Comparison of ENCODE assay signal across 1 cellular context in the genomic region with DNA sequence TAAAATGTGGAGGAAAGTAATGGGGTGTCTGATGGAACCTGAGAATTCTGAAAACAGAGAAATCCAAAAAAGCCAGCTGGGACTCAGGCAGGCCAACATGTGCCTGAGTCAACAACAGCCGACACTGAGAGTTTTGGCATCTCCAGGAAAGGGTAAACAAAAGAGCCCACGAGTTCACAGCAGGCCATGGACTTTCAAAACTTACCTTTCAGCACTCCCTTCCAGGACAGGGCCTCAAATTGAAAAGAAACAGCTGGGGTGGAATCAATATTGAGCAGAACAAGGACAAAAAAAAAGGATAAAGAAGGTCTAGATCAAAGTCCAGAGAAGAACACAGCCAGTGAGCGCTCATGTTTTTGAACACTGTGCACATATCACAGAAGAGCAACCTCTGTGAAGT.
TF ChIP-seq lines count a peak whose summit lies in the region.

No MANE protein-coding gene starts in this region.

TF ChIP-seq in HepG2, 621 proteins besides CTCF, POLR2A, EP300 and RAD21 (continued from another document):
- TF ChIP-seq, protein P1, sequence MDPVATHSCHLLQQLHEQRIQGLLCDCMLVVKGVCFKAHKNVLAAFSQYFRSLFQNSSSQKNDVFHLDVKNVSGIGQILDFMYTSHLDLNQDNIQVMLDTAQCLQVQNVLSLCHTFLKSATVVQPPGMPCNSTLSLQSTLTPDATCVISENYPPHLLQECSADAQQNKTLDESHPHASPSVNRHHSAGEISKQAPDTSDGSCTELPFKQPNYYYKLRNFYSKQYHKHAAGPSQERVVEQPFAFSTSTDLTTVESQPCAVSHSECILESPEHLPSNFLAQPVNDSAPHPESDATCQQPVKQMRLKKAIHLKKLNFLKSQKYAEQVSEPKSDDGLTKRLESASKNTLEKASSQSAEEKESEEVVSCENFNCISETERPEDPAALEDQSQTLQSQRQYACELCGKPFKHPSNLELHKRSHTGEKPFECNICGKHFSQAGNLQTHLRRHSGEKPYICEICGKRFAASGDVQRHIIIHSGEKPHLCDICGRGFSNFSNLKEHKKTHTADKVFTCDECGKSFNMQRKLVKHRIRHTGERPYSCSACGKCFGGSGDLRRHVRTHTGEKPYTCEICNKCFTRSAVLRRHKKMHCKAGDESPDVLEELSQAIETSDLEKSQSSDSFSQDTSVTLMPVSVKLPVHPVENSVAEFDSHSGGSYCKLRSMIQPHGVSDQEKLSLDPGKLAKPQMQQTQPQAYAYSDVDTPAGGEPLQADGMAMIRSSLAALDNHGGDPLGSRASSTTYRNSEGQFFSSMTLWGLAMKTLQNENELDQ (CRISPR knock-in tag; IDR thresholded peaks at IDR 0.05; ENCODE audit: borderline replicate concordance): no peak
- no peak for TF ChIP-seq ZNF333 (CRISPR knock-in tag; IDR thresholded peaks at IDR 0.05; ENCODE audit: borderline replicate concordance)
- TF ChIP-seq FOXO1 (CRISPR knock-in tag; IDR thresholded peaks at IDR 0.05): no peak
- no peak for TF ChIP-seq EHMT2 (IDR thresholded peaks at IDR 0.05; ENCODE audit: borderline replicate concordance, low read depth, low read length)
